ENCODE assay signal across 19 cellular contexts in the genomic region with DNA sequence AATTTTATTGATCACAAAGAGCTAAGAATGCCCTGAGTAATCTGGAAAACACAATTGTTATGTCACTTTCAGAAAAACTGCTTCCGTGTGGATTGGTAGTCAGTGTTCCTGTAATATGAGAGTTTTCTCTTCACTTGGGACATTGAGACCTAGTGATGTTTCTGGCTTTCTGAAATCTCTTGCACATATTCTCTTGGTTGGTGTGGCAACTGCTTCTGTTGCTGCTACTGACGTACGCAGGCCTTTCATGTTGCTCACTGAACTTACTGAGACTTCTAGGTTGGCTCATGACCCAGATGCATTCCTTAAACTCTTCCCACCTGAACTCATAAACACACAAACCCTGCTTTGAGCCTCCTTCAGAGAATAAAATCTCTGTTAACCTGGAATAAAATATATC.
DNase-seq lines count a peak whose midpoint lies in the region; ATAC-seq and TF ChIP-seq lines count a peak whose summit lies in the region.
"Had no signal": no experiment of that assay in that cellular context is flagged by ENCODE, and none has a peak within 500 bp of the region (broad histone marks: within the 10 kb centered on the region; RNA-seq: fewer than 3 reads in every experiment).

No MANE protein-coding gene starts in this region.

- no peak overlapping the region for H3K9ac ChIP-seq in fibroblast of lung (ENCODE audit: insufficient read depth, low read length)
- H3K9ac ChIP-seq: BLaER1 treated with 17β-estradiol and CSF1 and Interleukin-3, amounts not matched to agents 10 nM and 100 nM had no signal

- peaks cover 27% of the 10 kb centered on the region for H3K4me1 ChIP-seq in fibroblast of lung (ENCODE audit: control insufficient read depth, extremely low read depth, insufficient read depth, low read length)

- H3K27ac ChIP-seq in fibroblast of lung (ENCODE audit: insufficient read depth, low read length), result no peak overlapping the region
- H3K27ac ChIP-seq: BLaER1 treated with 17β-estradiol and CSF1 and Interleukin-3, amounts not matched to agents 10 nM and 100 nM had no signal

- no peaks in the 10 kb centered on the region for H3K36me3 ChIP-seq in fibroblast of lung (ENCODE audit: control insufficient read depth, insufficient read depth, low read length)
- H3K36me3 ChIP-seq: BLaER1 treated with 17β-estradiol and CSF1 and Interleukin-3, amounts not matched to agents 10 nM and 100 nM had no signal

- no peaks in the 10 kb centered on the region for H3K9me3 ChIP-seq in fibroblast of lung (ENCODE audit: control insufficient read depth, insufficient read depth, low read depth, low read length)
- H3K9me3 ChIP-seq: BLaER1 treated with 17β-estradiol and CSF1 and Interleukin-3, amounts not matched to agents 10 nM and 100 nM had no signal

- no peaks in the 10 kb centered on the region for H3K27me3 ChIP-seq in fibroblast of lung (ENCODE audit: control insufficient read depth, insufficient read depth, low read length)
- H3K27me3 ChIP-seq: BLaER1 treated with 17β-estradiol and CSF1 and Interleukin-3, amounts not matched to agents 10 nM and 100 nM had no signal

- H3K27me3 Mint-ChIP-seq in activated naive CD8-positive, alpha-beta T cell treated with anti-CD3 and anti-CD28 coated beads, Interleukin-2, amount 50 U/mL, for 24 hours, result peaks cover 15% of the 10 kb centered on the region
- peaks cover 18% of the 10 kb centered on the region for H3K27me3 Mint-ChIP-seq in activated T-helper 17 cell treated with anti-CD3 and anti-CD28 coated beads, Interleukin-2, amount 50 U/mL, for 72 hours
- H3K27me3 Mint-ChIP-seq: progenitor cell of endocrine pancreas had no signal

- H3K9me3 Mint-ChIP-seq in activated naive CD8-positive, alpha-beta T cell treated with anti-CD3 and anti-CD28 coated beads, Interleukin-2, amount 50 U/mL, for 24 hours, result no peaks in the 10 kb centered on the region
- H3K9me3 Mint-ChIP-seq in activated T-helper 17 cell treated with anti-CD3 and anti-CD28 coated beads, Interleukin-2, amount 50 U/mL, for 72 hours, result no peaks in the 10 kb centered on the region
- H3K9me3 Mint-ChIP-seq: activated CD4-positive, alpha-beta T cell treated with anti-CD3 and anti-CD28 coated beads, Interleukin-2, amount 10 ng/mL, durations not matched to agents 7 days and 5 days; activated naive CD4-positive, alpha-beta T cell treated with anti-CD3 and anti-CD28 coated beads, Interleukin-2, amount 10 ng/mL, durations not matched to agents 7 days and 5 days; activated T-helper 1 cell treated with anti-CD3 and anti-CD28 coated beads, Interleukin-12 subunit alpha, Interleukin-12 subunit beta, Interleukin-2, Interleukin-4 antibody, amounts not matched to agents 30 ng/mL and 10 ng/mL and 1 ng/mL, durations not matched to agents 14 hours and 24 hours and 36 hours; memory B cell had no signal

- no peak overlapping the region for H3K27ac Mint-ChIP-seq in activated naive CD8-positive, alpha-beta T cell treated with anti-CD3 and anti-CD28 coated beads, Interleukin-2, amount 50 U/mL, for 24 hours
- no peak overlapping the region for H3K27ac Mint-ChIP-seq in activated T-helper 17 cell treated with anti-CD3 and anti-CD28 coated beads, Interleukin-2, amount 50 U/mL, for 72 hours
- H3K27ac Mint-ChIP-seq: activated CD4-positive, alpha-beta T cell treated with anti-CD3 and anti-CD28 coated beads, Interleukin-2, amount 10 ng/mL, durations not matched to agents 7 days and 5 days; activated naive CD4-positive, alpha-beta T cell treated with anti-CD3 and anti-CD28 coated beads, Interleukin-2, amount 10 ng/mL, durations not matched to agents 7 days and 5 days; activated T-helper 1 cell treated with anti-CD3 and anti-CD28 coated beads, Interleukin-12 subunit alpha, Interleukin-12 subunit beta, Interleukin-2, Interleukin-4 antibody, amounts not matched to agents 30 ng/mL and 10 ng/mL and 1 ng/mL, durations not matched to agents 14 hours and 24 hours and 36 hours; memory B cell; progenitor cell of endocrine pancreas had no signal

- no peaks in the 10 kb centered on the region for H3K79me2 ChIP-seq in fibroblast of lung (ENCODE audit: control insufficient read depth, insufficient read depth, low read length)

- H3K4me3 Mint-ChIP-seq in activated naive CD8-positive, alpha-beta T cell treated with anti-CD3 and anti-CD28 coated beads, Interleukin-2, amount 50 U/mL, for 24 hours, result no peak overlapping the region
- no peak overlapping the region for H3K4me3 Mint-ChIP-seq in activated T-helper 17 cell treated with anti-CD3 and anti-CD28 coated beads, Interleukin-2, amount 50 U/mL, for 72 hours
- H3K4me3 Mint-ChIP-seq: activated CD4-positive, alpha-beta T cell treated with anti-CD3 and anti-CD28 coated beads, Interleukin-2, amount 10 ng/mL, durations not matched to agents 7 days and 5 days; activated naive CD4-positive, alpha-beta T cell treated with anti-CD3 and anti-CD28 coated beads, Interleukin-2, amount 10 ng/mL, durations not matched to agents 7 days and 5 days; activated T-helper 1 cell treated with anti-CD3 and anti-CD28 coated beads, Interleukin-12 subunit alpha, Interleukin-12 subunit beta, Interleukin-2, Interleukin-4 antibody, amounts not matched to agents 30 ng/mL and 10 ng/mL and 1 ng/mL, durations not matched to agents 14 hours and 24 hours and 36 hours; memory B cell had no signal

- TF ChIP-seq CTCF in astrocyte of the cerebellum (IDR thresholded peaks at IDR 0.05; ENCODE audit: low read depth, low read length, missing control alignments), result no peak
- no peak for TF ChIP-seq CTCF in fibroblast of lung (conservative IDR thresholded peaks at IDR 0.05 in 1 of 2, IDR thresholded peaks at IDR 0.05 in 1 of 2; ENCODE audit: low read depth in 1 of 2, low read length in 2 of 2)

- H3K4me3 ChIP-seq in astrocyte of the cerebellum (ENCODE audit: low read depth, low read length) (no peak overlapping the region), fibroblast of lung (replicated peaks in 1 of 4; ENCODE audit: control extremely low read depth in 1 of 4, insufficient read depth in 1 of 4, low read depth in 3 of 4, low read length in 4 of 4) (no peak overlapping the region)
- H3K4me3 ChIP-seq: BLaER1 treated with 17β-estradiol and CSF1 and Interleukin-3, amounts not matched to agents 10 nM and 100 nM had no signal

- H3K4me1 Mint-ChIP-seq in activated naive CD8-positive, alpha-beta T cell treated with anti-CD3 and anti-CD28 coated beads, Interleukin-2, amount 50 U/mL, for 24 hours, result peaks cover 6% of the 10 kb centered on the region
- H3K4me1 Mint-ChIP-seq in activated T-helper 17 cell treated with anti-CD3 and anti-CD28 coated beads, Interleukin-2, amount 50 U/mL, for 72 hours, result no peaks in the 10 kb centered on the region
- H3K4me1 Mint-ChIP-seq: activated naive CD4-positive, alpha-beta T cell treated with anti-CD3 and anti-CD28 coated beads, Interleukin-2, amount 10 ng/mL, durations not matched to agents 7 days and 5 days; memory B cell had no signal

- H2AFZ ChIP-seq in fibroblast of lung (ENCODE audit: low read length), result no peak overlapping the region

- H3K4me2 ChIP-seq in fibroblast of lung (ENCODE audit: extremely low read depth, insufficient read depth, low read length), result no peak overlapping the region

- no peaks in the 10 kb centered on the region for H4K20me1 ChIP-seq in fibroblast of lung (ENCODE audit: control insufficient read depth, extremely low read depth, insufficient read depth, low read length)
- H4K20me1 ChIP-seq: BLaER1 treated with 17β-estradiol and CSF1 and Interleukin-3, amounts not matched to agents 10 nM and 100 nM had no signal

- no peak for ATAC-seq in activated naive CD8-positive, alpha-beta T cell treated with anti-CD3 and anti-CD28 coated beads, Interleukin-2, amount 50 U/mL, for 24 hours
- ATAC-seq in activated T-helper 17 cell treated with anti-CD3 and anti-CD28 coated beads, Interleukin-2, amount 50 U/mL, for 72 hours (replicated peaks), result no peak

- in situ Hi-C loops in astrocyte of the cerebellum (cut with HindIII; ENCODE audit: low sequenced_read_pairs), result no loop called here

- DNase-seq in astrocyte of the cerebellum (ENCODE audit: low read depth) (peak; percentile 72), fibroblast of lung (ENCODE audit: low read depth in 2 of 2) (peak; percentile 83 to 93), non-pigmented ciliary epithelial cell (ENCODE audit: low read depth) (peak; percentile 89), SKM-1 (lab: John Stamatoyannopoulos, UW; ENCODE audit: unreplicated experiment) (no peak)
- DNase-seq in activated naive CD8-positive, alpha-beta T cell treated with anti-CD3 and anti-CD28 coated beads, Interleukin-2, amount 50 U/mL, for 24 hours, result no peak
- no peak for DNase-seq in activated T-cell treated with anti-CD3 and anti-CD28 coated beads, Interleukin-2, amount 50 U/mL, for 48 hours
- DNase-seq: activated CD4-positive, alpha-beta T cell treated with anti-CD3 and anti-CD28 coated beads, Interleukin-2, amount 10 ng/mL, durations not matched to agents 7 days and 5 days; activated naive CD4-positive, alpha-beta T cell treated with anti-CD3 and anti-CD28 coated beads, Interleukin-2, amount 10 ng/mL, durations not matched to agents 7 days and 5 days; GOT3; NCI-H2029 treated with DMSO at 0.1 percent for 48 hours; NCI-H345; NCI-H748 treated with DMSO at 0.1 percent for 48 hours; SIG-M5; stimulated activated naive CD4-positive, alpha-beta T cell treated with Interleukin-2 at 50 U/mL for 16 hours had no signal

- no peaks in the 10 kb centered on the region for H3K36me3 Mint-ChIP-seq in activated naive CD8-positive, alpha-beta T cell treated with anti-CD3 and anti-CD28 coated beads, Interleukin-2, amount 50 U/mL, for 24 hours (ENCODE audit: low read depth)
- no peaks in the 10 kb centered on the region for H3K36me3 Mint-ChIP-seq in activated T-helper 17 cell treated with anti-CD3 and anti-CD28 coated beads, Interleukin-2, amount 50 U/mL, for 72 hours (ENCODE audit: low read depth)
- H3K36me3 Mint-ChIP-seq: activated naive CD4-positive, alpha-beta T cell treated with anti-CD3 and anti-CD28 coated beads, Interleukin-2, amount 10 ng/mL, durations not matched to agents 7 days and 5 days; memory B cell had no signal

Comparison
In these comparisons a context has a peak if more than half of its experiments do, and no peak if none do; other contexts are left out.
1. DNase-seq: peak in astrocyte of the cerebellum (single experiment), fibroblast of lung (2 of 2) and non-pigmented ciliary epithelial cell (single experiment); none in SKM-1 (single experiment), activated naive CD8-positive, alpha-beta T cell treated with anti-CD3 and anti-CD28 coated beads, Interleukin-2, amount 50 U/mL, for 24 hours (single experiment) and activated T-cell treated with anti-CD3 and anti-CD28 coated beads, Interleukin-2, amount 50 U/mL, for 48 hours (0 of 2).